1 cellular context compared by ENCODE assay signal in the genomic region with DNA sequence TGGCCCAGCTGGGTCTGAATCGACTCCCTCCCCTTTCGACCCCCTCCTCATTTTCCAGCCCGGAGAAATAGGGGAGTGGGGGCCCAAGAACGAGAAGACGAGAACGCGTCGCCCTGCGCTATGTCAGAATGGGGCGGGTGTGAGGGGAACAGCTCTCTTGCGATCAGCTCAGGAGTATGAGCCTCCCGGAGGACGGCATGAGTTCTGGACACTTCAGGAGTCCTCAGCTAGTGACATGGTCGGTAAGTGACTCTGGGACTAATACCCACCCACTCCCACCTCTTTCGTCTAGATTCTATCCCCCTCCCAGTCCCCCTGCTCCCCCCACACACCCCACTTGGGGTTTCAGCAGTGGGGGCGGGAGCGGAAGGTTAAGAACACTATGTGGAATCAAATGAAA.
TF ChIP-seq lines count a peak whose summit lies in the region.

No MANE protein-coding gene starts in this region.

TF ChIP-seq in GM23338, 12 proteins besides CTCF, POLR2A, EP300 and RAD21:
- TF ChIP-seq, protein P1, sequence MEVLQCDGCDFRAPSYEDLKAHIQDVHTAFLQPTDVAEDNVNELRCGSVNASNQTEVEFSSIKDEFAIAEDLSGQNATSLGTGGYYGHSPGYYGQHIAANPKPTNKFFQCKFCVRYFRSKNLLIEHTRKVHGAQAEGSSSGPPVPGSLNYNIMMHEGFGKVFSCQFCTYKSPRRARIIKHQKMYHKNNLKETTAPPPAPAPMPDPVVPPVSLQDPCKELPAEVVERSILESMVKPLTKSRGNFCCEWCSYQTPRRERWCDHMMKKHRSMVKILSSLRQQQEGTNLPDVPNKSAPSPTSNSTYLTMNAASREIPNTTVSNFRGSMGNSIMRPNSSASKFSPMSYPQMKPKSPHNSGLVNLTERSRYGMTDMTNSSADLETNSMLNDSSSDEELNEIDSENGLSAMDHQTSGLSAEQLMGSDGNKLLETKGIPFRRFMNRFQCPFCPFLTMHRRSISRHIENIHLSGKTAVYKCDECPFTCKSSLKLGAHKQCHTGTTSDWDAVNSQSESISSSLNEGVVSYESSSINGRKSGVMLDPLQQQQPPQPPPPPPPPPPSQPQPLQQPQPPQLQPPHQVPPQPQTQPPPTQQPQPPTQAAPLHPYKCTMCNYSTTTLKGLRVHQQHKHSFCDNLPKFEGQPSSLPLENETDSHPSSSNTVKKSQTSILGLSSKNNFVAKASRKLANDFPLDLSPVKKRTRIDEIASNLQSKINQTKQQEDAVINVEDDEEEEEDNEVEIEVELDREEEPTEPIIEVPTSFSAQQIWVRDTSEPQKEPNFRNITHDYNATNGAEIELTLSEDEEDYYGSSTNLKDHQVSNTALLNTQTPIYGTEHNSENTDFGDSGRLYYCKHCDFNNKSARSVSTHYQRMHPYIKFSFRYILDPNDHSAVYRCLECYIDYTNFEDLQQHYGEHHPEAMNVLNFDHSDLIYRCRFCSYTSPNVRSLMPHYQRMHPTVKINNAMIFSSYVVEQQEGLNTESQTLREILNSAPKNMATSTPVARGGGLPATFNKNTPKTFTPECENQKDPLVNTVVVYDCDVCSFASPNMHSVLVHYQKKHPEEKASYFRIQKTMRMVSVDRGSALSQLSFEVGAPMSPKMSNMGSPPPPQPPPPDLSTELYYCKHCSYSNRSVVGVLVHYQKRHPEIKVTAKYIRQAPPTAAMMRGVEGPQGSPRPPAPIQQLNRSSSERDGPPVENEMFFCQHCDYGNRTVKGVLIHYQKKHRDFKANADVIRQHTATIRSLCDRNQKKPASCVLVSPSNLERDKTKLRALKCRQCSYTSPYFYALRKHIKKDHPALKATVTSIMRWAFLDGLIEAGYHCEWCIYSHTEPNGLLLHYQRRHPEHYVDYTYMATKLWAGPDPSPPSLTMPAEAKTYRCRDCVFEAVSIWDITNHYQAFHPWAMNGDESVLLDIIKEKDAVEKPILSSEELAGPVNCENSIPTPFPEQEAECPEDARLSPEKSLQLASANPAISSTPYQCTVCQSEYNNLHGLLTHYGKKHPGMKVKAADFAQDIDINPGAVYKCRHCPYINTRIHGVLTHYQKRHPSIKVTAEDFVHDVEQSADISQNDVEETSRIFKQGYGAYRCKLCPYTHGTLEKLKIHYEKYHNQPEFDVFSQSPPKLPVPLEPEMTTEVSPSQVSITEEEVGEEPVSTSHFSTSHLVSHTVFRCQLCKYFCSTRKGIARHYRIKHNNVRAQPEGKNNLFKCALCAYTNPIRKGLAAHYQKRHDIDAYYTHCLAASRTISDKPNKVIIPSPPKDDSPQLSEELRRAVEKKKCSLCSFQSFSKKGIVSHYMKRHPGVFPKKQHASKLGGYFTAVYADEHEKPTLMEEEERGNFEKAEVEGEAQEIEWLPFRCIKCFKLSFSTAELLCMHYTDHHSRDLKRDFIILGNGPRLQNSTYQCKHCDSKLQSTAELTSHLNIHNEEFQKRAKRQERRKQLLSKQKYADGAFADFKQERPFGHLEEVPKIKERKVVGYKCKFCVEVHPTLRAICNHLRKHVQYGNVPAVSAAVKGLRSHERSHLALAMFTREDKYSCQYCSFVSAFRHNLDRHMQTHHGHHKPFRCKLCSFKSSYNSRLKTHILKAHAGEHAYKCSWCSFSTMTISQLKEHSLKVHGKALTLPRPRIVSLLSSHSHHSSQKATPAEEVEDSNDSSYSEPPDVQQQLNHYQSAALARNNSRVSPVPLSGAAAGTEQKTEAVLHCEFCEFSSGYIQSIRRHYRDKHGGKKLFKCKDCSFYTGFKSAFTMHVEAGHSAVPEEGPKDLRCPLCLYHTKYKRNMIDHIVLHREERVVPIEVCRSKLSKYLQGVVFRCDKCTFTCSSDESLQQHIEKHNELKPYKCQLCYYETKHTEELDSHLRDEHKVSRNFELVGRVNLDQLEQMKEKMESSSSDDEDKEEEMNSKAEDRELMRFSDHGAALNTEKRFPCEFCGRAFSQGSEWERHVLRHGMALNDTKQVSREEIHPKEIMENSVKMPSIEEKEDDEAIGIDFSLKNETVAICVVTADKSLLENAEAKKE (CRISPR knock-in tag; IDR thresholded peaks at IDR 0.05) = no peak
- no peak for TF ChIP-seq POLR2AphosphoS5 (IDR thresholded peaks at IDR 0.05; ENCODE audit: low read depth)
- no peak for TF ChIP-seq ZNF331 (CRISPR knock-in tag; IDR thresholded peaks at IDR 0.05; ENCODE audit: low read depth)
- no peak for TF ChIP-seq CREB1 (CRISPR knock-in tag; IDR thresholded peaks at IDR 0.05; ENCODE audit: low read depth)
- TF ChIP-seq, protein P2, sequence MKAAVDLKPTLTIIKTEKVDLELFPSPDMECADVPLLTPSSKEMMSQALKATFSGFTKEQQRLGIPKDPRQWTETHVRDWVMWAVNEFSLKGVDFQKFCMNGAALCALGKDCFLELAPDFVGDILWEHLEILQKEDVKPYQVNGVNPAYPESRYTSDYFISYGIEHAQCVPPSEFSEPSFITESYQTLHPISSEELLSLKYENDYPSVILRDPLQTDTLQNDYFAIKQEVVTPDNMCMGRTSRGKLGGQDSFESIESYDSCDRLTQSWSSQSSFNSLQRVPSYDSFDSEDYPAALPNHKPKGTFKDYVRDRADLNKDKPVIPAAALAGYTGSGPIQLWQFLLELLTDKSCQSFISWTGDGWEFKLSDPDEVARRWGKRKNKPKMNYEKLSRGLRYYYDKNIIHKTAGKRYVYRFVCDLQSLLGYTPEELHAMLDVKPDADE (IDR thresholded peaks at IDR 0.05) = no peak
- TF ChIP-seq EZH2phosphoT487 (IDR thresholded peaks at IDR 0.05; ENCODE audit: unreplicated experiment) = no peak
